In genomic region chr3:71011565-71012287, GRCh38 we compare ENCODE assay signal across 8 cellular contexts.
DNase-seq lines count a peak whose midpoint lies in the region; ATAC-seq, FAIRE-seq and TF ChIP-seq lines count a peak whose summit lies in the region.

No MANE protein-coding gene starts in this region.

- H3K36me3 ChIP-seq in KMS-11 (ENCODE audit: insufficient read depth): no peaks in the 10 kb centered on the region
- H3K36me3 ChIP-seq in left ventricle myocardium inferior: peaks cover 16% of the 10 kb centered on the region

- ATAC-seq in GM21619 (IDR thresholded peaks at IDR 0.05; ENCODE audit: unreplicated experiment): peak; percentile 86

- H3K4me3 ChIP-seq in GM12865 (ENCODE audit: low read depth, low read length) (no peak overlapping the region), KMS-11 (IDR thresholded peaks at IDR 0.05; ENCODE audit: insufficient read depth, low read depth, low read length) (no peak overlapping the region), left ventricle myocardium inferior (no peak overlapping the region)

- no peaks in the 10 kb centered on the region for H3K9me3 ChIP-seq in left ventricle myocardium inferior (replicated peaks)

- TF ChIP-seq CTCF in GM12865 (IDR thresholded peaks at IDR 0.05; ENCODE audit: insufficient read depth, low read depth, low read length, missing control alignments) (no peak), KMS-11 (conservative IDR thresholded peaks at IDR 0.05; ENCODE audit: low read depth, low read length) (no peak), left ventricle myocardium inferior (IDR thresholded peaks at IDR 0.05; ENCODE audit: borderline replicate concordance) (no peak)

- DNase-seq in GM12865 (ENCODE audit: low read depth) (peak; percentile 55), dermis blood vessel endothelial cell (peak; percentile 34), left ventricle myocardium inferior (no peak), cerebellar nuclear complex (lab: John Stamatoyannopoulos, UW) (no peak), iPS-NIHi7 (ENCODE audit: extremely low spot score) (no peak), urothelium cell line (ENCODE audit: low spot score) (no peak)

- peak overlapping the region; percentile 69; the same call in 1 of the 2 replicates for H3K9ac ChIP-seq in KMS-11

- no peaks in the 10 kb centered on the region for H3K27me3 ChIP-seq in KMS-11 (ENCODE audit: insufficient read depth, low read depth)
- H3K27me3 ChIP-seq in left ventricle myocardium inferior (ENCODE audit: low read depth): no peaks in the 10 kb centered on the region

- peaks cover 20% of the 10 kb centered on the region; the same call in 1 of the 2 replicates for H3K79me2 ChIP-seq in KMS-11 (ENCODE audit: insufficient read depth, low read depth)

- H4K20me1 ChIP-seq in KMS-11 (ENCODE audit: insufficient read depth): no peaks in the 10 kb centered on the region

- H2AFZ ChIP-seq in KMS-11 (ENCODE audit: low read depth): no peak overlapping the region; the same call in 1 of the 2 replicates

- peaks cover 57% of the 10 kb centered on the region for H3K4me1 ChIP-seq in KMS-11 (ENCODE audit: low read depth, poor library complexity, severe bottlenecking)
- peaks cover 39% of the 10 kb centered on the region for H3K4me1 ChIP-seq in left ventricle myocardium inferior

- no peak for FAIRE-seq in urothelium cell line (lab: Jason Lieb, UNC)

- peak overlapping the region; percentile 99 for H3K27ac ChIP-seq in KMS-11
- no peak overlapping the region for H3K27ac ChIP-seq in left ventricle myocardium inferior (replicated peaks)

- intact Hi-C loops in left ventricle myocardium inferior (cut with micrococcal nuclease): no loop called here

- peak overlapping the region; percentile 94 for H3K4me2 ChIP-seq in KMS-11

Comparison
In these comparisons a context has a peak if more than half of its experiments do, and no peak if none do; other contexts are left out.
1. DNase-seq: peak in GM12865 (single experiment) and dermis blood vessel endothelial cell (single experiment); none in left ventricle myocardium inferior (single experiment), cerebellar nuclear complex (0 of 2), iPS-NIHi7 (single experiment) and urothelium cell line (single experiment).